29 cellular contexts compared by ENCODE assay signal in the genomic region with DNA sequence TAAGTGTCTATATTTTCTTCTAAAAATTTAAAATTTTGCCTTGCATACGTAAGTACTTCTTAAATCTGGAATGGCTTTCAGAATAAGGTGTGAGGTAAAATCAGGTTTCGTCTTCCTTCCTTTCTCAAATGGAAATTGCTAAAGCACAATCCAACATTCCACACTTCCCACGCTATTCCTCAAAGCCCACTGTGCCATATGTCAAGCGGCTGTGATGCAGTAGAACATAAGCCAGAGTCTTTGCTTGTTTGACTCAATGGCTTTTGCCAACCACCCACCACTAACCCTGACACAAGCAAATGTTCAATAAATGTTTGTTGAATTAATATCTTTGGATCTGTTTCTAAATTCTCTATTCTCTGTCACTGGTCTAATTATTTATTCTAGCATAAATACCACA.
"Had no signal": no experiment of that assay in that cellular context is flagged by ENCODE, and none has a peak within 500 bp of the region (broad histone marks: within the 10 kb centered on the region; RNA-seq: fewer than 3 reads in every experiment).

No MANE protein-coding gene starts in this region.

- DNase-seq: activated B cell treated with CpG ODN at 0.5 μM for 24 hours; activated CD4-positive, alpha-beta memory T cell treated with anti-CD3 and anti-CD28 coated beads for 36 hours; activated CD4-positive, alpha-beta T cell treated with anti-CD3 and anti-CD28 coated beads for 4 hours; activated CD4-positive, alpha-beta T cell treated with anti-CD3 and anti-CD28 coated beads, Interleukin-2, amount 10 ng/mL, durations not matched to agents 24 days and 14 days; activated CD4-positive, alpha-beta T cell treated with anti-CD3 and anti-CD28 coated beads, Interleukin-2, amount 50 U/mL, for 1 hour; activated CD4-positive, alpha-beta T cell treated with anti-CD3 and anti-CD28 coated beads, Interleukin-2, amount 50 U/mL, for 4 hours; activated CD4-positive, CD25-positive, alpha-beta regulatory T cell treated with anti-CD3 and anti-CD28 coated beads, Interleukin-2, amount 50 U/mL, for 72 hours; activated CD8-positive, alpha-beta memory T cell treated with anti-CD3 and anti-CD28 coated beads, Interleukin-2, amount 50 U/mL, for 4 hours; activated CD8-positive, alpha-beta T cell treated with anti-CD3 and anti-CD28 coated beads for 36 hours; activated effector memory CD4-positive, alpha-beta T cell treated with anti-CD3 and anti-CD28 coated beads, Interleukin-2, amount 50 U/mL, for 16 hours; activated gamma-delta T cell treated with Interleukin-2 at 50 U/mL for 16 hours; activated naive CD4-positive, alpha-beta T cell; activated naive CD4-positive, alpha-beta T cell treated with anti-CD3 and anti-CD28 coated beads for 36 hours; activated naive CD4-positive, alpha-beta T cell treated with anti-CD3 and anti-CD28 coated beads, Interleukin-2, amount 50 U/mL, for 16 hours; activated naive CD8-positive, alpha-beta T cell treated with anti-CD3 and anti-CD28 coated beads for 36 hours; activated T-cell treated with anti-CD3 and anti-CD28 coated beads for 4 hours; activated T-cell treated with anti-CD3 and anti-CD28 coated beads, Interleukin-2, amount 50 U/mL, for 1 hour; activated T-cell treated with anti-CD3 and anti-CD28 coated beads, Interleukin-2, amount 50 U/mL, for 4 hours; activated T-cell treated with anti-CD3 and anti-CD28 coated beads, Interleukin-2, amount 50 U/mL, for 72 hours; adrenal gland; amniotic stem cell; aorta; body of pancreas; brain microvascular endothelial cell; central memory CD4-positive, alpha-beta T cell; T-helper 1 cell; T-helper 2 cell; T-helper 9 cell had no signal

- H3K4me3 ChIP-seq: adrenal gland, body of pancreas, breast epithelium had no signal
